ENCODE assay signal across 26 cellular contexts in the genomic region with DNA sequence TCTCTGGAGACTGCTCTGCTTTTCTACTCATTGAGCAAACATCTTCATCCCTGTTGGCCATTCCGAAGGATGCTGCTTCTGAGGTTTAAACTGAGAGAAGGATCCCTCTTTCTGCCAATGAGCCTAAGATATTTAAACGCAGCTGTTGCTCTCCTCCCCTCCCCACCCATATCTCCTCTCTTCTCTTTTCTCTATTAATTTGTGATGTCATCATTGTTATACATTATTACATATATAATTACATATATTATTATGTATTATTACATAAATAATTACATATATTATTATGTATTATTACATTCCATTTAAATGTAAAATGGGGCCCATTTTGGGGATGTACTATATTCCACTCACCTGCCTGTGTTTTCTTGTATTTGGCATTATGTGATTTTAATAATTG.
A peak's percentile ranks its signal among the peaks of the same experiment; 100 is the strongest.
DNase-seq lines count a peak whose midpoint lies in the region; ATAC-seq, FAIRE-seq and TF ChIP-seq lines count a peak whose summit lies in the region.
"Had no signal": no experiment of that assay in that cellular context is flagged by ENCODE, and none has a peak within 500 bp of the region (broad histone marks: within the 10 kb centered on the region; RNA-seq: fewer than 3 reads in every experiment).

No MANE protein-coding gene starts in this region.

- no peak overlapping the region for H3K27ac ChIP-seq in HEK293 (ENCODE audit: extremely low read depth, low read depth, low read length)
- H3K27ac ChIP-seq: BLaER1 had no signal

- H3K9me3 ChIP-seq in HEK293 (ENCODE audit: control insufficient read depth, insufficient read depth, low read depth, low read length) = no peaks in the 10 kb centered on the region
- H3K9me3 ChIP-seq: BE2C, BLaER1 had no signal

- peak; percentile 5 for FAIRE-seq in RCC 7860 (lab: Jason Lieb, UNC)
- FAIRE-seq in colon (lab: Jason Lieb, UNC) = peak; percentile 14
- FAIRE-seq: GM12878, GM12892, GM18507, GM19239 had no signal

- peaks cover 5% of the 10 kb centered on the region for H3K4me1 ChIP-seq in HEK293 (ENCODE audit: control insufficient read depth, insufficient read depth, low read length)
- H3K4me1 ChIP-seq: BE2C had no signal

- H3K4me3 ChIP-seq in HEK293 (ENCODE audit: low read depth, low read length) = no peak overlapping the region
- H3K4me3 ChIP-seq: BLaER1, GM12878 had no signal

- no peak for TF ChIP-seq CTCF in HEK293 (tag by site-specific recombination; IDR thresholded peaks at IDR 0.05)

- POLR2A ChIA-PET in HEK293 (lab: Yijun Ruan, JAX) = no interaction called here

- ATAC-seq in GM19023 (IDR thresholded peaks at IDR 0.05; ENCODE audit: unreplicated experiment) = no peak
- no peak for ATAC-seq in HG02884 (IDR thresholded peaks at IDR 0.05; ENCODE audit: unreplicated experiment)
- ATAC-seq: GM12878 had no signal

- H3K36me3 ChIP-seq in HEK293 (ENCODE audit: control insufficient read depth in 2 of 2, insufficient read depth in 1 of 2, low read length in 2 of 2) = no peaks in the 10 kb centered on the region
- H3K36me3 ChIP-seq: BE2C, BLaER1 had no signal

- CTCF ChIA-PET in HEK293 (lab: Yijun Ruan, JAX) = no interaction called here

- DNase-seq in RCC 7860 (ENCODE audit: low spot score) (no peak), NCI-H2107 (lab: John Stamatoyannopoulos, UW) (no peak)
- DNase-seq: 8988T; ACHN; BE2C; C1 segment of cervical spinal cord; CD4-positive, alpha-beta memory T cell; CD4-positive, CD25-positive, alpha-beta regulatory T cell; CD8-positive, alpha-beta memory T cell; COR-L47; DMS 273 treated with DMSO at 0.1 percent for 48 hours; DMS153; DMS53; DMS79; DND-41; EL; GDM1 had no signal

TF ChIP-seq in HEK293, 187 proteins besides CTCF, POLR2A, EP300 and RAD21:
- TF ChIP-seq ZNF350 (tag by site-specific recombination; IDR thresholded peaks at IDR 0.05) = no peak
- TF ChIP-seq, protein P1, sequence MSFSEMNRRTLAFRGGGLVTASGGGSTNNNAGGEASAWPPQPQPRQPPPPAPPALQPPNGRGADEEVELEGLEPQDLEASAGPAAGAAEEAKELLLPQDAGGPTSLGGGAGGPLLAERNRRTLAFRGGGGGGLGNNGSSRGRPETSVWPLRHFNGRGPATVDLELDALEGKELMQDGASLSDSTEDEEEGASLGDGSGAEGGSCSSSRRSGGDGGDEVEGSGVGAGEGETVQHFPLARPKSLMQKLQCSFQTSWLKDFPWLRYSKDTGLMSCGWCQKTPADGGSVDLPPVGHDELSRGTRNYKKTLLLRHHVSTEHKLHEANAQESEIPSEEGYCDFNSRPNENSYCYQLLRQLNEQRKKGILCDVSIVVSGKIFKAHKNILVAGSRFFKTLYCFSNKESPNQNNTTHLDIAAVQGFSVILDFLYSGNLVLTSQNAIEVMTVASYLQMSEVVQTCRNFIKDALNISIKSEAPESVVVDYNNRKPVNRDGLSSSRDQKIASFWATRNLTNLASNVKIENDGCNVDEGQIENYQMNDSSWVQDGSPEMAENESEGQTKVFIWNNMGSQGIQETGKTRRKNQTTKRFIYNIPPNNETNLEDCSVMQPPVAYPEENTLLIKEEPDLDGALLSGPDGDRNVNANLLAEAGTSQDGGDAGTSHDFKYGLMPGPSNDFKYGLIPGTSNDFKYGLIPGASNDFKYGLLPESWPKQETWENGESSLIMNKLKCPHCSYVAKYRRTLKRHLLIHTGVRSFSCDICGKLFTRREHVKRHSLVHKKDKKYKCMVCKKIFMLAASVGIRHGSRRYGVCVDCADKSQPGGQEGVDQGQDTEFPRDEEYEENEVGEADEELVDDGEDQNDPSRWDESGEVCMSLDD (tag by site-specific recombination; IDR thresholded peaks at IDR 0.05) = no peak
- no peak for TF ChIP-seq ZNF223 (tag by site-specific recombination; IDR thresholded peaks at IDR 0.05)
- no peak for TF ChIP-seq GLI2 (tag by site-specific recombination; IDR thresholded peaks at IDR 0.05; ENCODE audit: borderline replicate concordance, low read depth)
- TF ChIP-seq, protein P2, sequence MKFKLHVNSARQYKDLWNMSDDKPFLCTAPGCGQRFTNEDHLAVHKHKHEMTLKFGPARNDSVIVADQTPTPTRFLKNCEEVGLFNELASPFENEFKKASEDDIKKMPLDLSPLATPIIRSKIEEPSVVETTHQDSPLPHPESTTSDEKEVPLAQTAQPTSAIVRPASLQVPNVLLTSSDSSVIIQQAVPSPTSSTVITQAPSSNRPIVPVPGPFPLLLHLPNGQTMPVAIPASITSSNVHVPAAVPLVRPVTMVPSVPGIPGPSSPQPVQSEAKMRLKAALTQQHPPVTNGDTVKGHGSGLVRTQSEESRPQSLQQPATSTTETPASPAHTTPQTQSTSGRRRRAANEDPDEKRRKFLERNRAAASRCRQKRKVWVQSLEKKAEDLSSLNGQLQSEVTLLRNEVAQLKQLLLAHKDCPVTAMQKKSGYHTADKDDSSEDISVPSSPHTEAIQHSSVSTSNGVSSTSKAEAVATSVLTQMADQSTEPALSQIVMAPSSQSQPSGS (tag by site-specific recombination; IDR thresholded peaks at IDR 0.05; ENCODE audit: low read depth) = 0 out of 2 replicates have a peak, but pooled peaks have one; percentile 53
- no peak for TF ChIP-seq ZXDB (tag by site-specific recombination; IDR thresholded peaks at IDR 0.05)
- TF ChIP-seq, protein P3, sequence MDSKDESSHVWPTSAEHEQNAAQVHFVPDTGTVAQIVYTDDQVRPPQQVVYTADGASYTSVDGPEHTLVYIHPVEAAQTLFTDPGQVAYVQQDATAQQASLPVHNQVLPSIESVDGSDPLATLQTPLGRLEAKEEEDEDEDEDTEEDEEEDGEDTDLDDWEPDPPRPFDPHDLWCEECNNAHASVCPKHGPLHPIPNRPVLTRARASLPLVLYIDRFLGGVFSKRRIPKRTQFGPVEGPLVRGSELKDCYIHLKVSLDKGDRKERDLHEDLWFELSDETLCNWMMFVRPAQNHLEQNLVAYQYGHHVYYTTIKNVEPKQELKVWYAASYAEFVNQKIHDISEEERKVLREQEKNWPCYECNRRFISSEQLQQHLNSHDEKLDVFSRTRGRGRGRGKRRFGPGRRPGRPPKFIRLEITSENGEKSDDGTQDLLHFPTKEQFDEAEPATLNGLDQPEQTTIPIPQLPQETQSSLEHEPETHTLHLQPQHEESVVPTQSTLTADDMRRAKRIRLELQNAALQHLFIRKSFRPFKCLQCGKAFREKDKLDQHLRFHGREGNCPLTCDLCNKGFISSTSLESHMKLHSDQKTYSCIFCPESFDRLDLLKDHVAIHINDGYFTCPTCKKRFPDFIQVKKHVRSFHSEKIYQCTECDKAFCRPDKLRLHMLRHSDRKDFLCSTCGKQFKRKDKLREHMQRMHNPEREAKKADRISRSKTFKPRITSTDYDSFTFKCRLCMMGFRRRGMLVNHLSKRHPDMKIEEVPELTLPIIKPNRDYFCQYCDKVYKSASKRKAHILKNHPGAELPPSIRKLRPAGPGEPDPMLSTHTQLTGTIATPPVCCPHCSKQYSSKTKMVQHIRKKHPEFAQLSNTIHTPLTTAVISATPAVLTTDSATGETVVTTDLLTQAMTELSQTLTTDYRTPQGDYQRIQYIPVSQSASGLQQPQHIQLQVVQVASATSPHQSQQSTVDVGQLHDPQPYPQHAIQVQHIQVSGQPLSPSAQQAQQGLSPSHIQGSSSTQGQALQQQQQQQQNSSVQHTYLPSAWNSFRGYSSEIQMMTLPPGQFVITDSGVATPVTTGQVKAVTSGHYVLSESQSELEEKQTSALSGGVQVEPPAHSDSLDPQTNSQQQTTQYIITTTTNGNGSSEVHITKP (tag by site-specific recombination; IDR thresholded peaks at IDR 0.05) = no peak
- no peak for TF ChIP-seq ZNF366 (tag by site-specific recombination; conservative IDR thresholded peaks at IDR 0.05)
